ENCODE assay signal across 8 cellular contexts in the genomic region with DNA sequence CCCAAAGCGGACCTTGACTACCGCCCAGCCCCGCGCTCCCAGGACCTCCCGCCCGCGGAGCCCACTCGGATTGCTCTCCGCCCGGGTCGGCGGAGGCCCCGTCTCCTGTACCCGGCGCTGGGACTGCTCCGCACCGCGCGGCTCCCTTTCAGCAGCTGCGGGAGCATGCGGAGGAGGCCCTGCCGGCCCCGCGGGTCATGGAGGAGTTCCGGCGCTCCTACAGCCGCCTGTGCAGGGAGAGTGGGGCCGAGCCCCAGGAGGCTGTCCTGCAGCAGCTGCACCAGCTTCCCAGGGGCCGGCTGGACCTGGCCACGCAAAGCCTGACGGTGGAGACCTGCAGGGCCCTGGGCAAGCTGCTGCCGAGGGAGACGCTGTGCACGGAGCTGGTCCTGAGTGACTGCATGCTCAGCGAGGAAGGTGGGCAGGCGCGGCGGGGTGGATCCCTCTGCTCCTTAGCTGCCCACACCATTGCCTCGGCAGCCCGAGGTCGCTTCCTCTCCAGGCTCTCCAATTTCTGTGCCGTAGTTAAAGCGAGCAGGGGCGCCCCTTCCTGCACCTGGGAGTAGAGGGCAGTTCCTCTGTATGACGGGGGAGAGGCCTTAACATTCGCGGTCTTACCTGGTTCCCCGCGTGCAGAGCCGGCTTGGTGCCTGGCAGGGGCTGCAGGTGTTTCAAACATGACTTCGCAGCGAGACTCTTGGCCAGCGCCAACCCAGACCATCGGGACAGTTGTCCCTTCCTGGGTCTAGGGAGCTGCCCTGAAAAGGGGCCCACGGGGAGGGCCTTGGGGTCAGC. TPM values are rescaled to one million over a fixed set of nuclear protein-coding genes. Genes with fewer than 3 reads are reported as not detected.
DNase-seq lines count a peak whose midpoint lies in the region; ATAC-seq and TF ChIP-seq lines count a peak whose summit lies in the region.

No MANE protein-coding gene starts in this region.

- peak overlapping the region; percentile 94 for H3K4me2 ChIP-seq in osteoblast (ENCODE audit: insufficient read depth, low read length)

- H2AFZ ChIP-seq in osteoblast (ENCODE audit: low read length), result peak overlapping the region; percentile 82

- H3K27me3 Mint-ChIP-seq in T-cell, result no peaks in the 10 kb centered on the region

- H3K79me2 ChIP-seq in osteoblast (ENCODE audit: insufficient read depth, low read length), result peaks cover 8% of the 10 kb centered on the region

- peaks cover 28% of the 10 kb centered on the region for H4K20me1 ChIP-seq in osteoblast (ENCODE audit: insufficient read depth, low read length)

- CTCF ChIA-PET in T-cell (lab: Charles Lee), result interaction anchor here in 1 of 2 donors (0.7 to 4.3 kb wide), 4 partner anchors 14 to 126 kb away, joined by 4 to 26 read pairs (median 13); partner anchors contain the start of gene DCXR

- intact Hi-C loops in esophagus muscularis mucosa (cut with DNase I), result no loop called here

- H3K36me3 ChIP-seq in esophagus muscularis mucosa (peaks cover 0 to 35% (median 17%) of the 10 kb centered on the region in 4 donors), osteoblast (ENCODE audit: insufficient read depth, low read length) (no peaks in the 10 kb centered on the region)

- no peak overlapping the region for H3K27ac Mint-ChIP-seq in T-cell

- ATAC-seq in HG03175 (IDR thresholded peaks at IDR 0.05; ENCODE audit: unreplicated experiment) (peak; percentile 2), T-cell (replicated peaks in 1 of 4) (peak in 2 of 4 experiments; percentile 0 to 2), HG03342 (IDR thresholded peaks at IDR 0.05; ENCODE audit: unreplicated experiment) (no peak)

- no peak for TF ChIP-seq CTCF in 22Rv1 (IDR thresholded peaks at IDR 0.05)
- TF ChIP-seq CTCF in esophagus muscularis mucosa (IDR thresholded peaks at IDR 0.05), result no peak
- TF ChIP-seq CTCF in osteoblast (IDR thresholded peaks at IDR 0.05; ENCODE audit: extremely low read depth, low read depth, low read length), result no peak

- POLR2A ChIA-PET in T-cell (lab: Charles Lee), result no interaction called here

- H3K4me1 ChIP-seq in esophagus muscularis mucosa, result peaks cover 26 to 50% (median 38%) of the 10 kb centered on the region in 4 donors
- H3K4me1 ChIP-seq in osteoblast (ENCODE audit: insufficient read depth, low read length), result peaks cover 21% of the 10 kb centered on the region

- peak; percentile 2 for DNase-seq in GF-D8 (lab: John Stamatoyannopoulos, UW)
- peak in 4 of 34 experiments; percentile 12 to 21 (median 13) for DNase-seq in T-cell
- DNase-seq in esophagus muscularis mucosa (ENCODE audit: extremely low spot score), result no peak
- peak; percentile 96 for DNase-seq in osteoblast (ENCODE audit: insufficient read length, low spot score, missing footprints)
- no peak for DNase-seq in stimulated activated naive CD4-positive, alpha-beta T cell treated with Interleukin-2 at 50 U/mL for 16 hours (lab: John Stamatoyannopoulos, UW)

- H3K9me3 ChIP-seq in esophagus muscularis mucosa, result no peaks in the 10 kb centered on the region
- no peaks in the 10 kb centered on the region for H3K9me3 ChIP-seq in osteoblast (ENCODE audit: low read depth, low read length)

- no peak for TF ChIP-seq EP300 in esophagus muscularis mucosa (IDR thresholded peaks at IDR 0.05)

- H3K27ac ChIP-seq in 22Rv1 (peak overlapping the region; percentile 93), esophagus muscularis mucosa (replicated peaks in 1 of 4) (peak overlapping the region in 3 of 4 donors; percentile 56 to 63 (median 59)), osteoblast (ENCODE audit: low read depth, low read length) (no peak overlapping the region)

- no peak for TF ChIP-seq POLR2A in esophagus muscularis mucosa (IDR thresholded peaks at IDR 0.05; ENCODE audit: low read depth)

- H3K9me3 Mint-ChIP-seq in T-cell, result no peaks in the 10 kb centered on the region

- peak overlapping the region; percentile 78 to 96 (median 86) for H3K4me3 ChIP-seq in esophagus muscularis mucosa
- H3K4me3 ChIP-seq in osteoblast (ENCODE audit: insufficient read depth, low read length), result peak overlapping the region; percentile 81

- H3K4me1 Mint-ChIP-seq in T-cell, result peaks cover 14 to 31% (median 19%) of the 10 kb centered on the region in 3 donors

- no peaks in the 10 kb centered on the region for H3K36me3 Mint-ChIP-seq in T-cell

- WGBS in esophagus muscularis mucosa, result 11% methylated on average over 16 of the region's 55 CpGs

- H3K27me3 ChIP-seq in esophagus muscularis mucosa, result no peaks in the 10 kb centered on the region
- no peaks in the 10 kb centered on the region for H3K27me3 ChIP-seq in osteoblast (ENCODE audit: insufficient read depth, low read length)

- peak overlapping the region; percentile 70 to 80 (median 72) for H3K4me3 Mint-ChIP-seq in T-cell

RNA-seq across cellular contexts. Expression of gene LRRC45, which starts 0.5 kb away (rescaled TPM):
- 10 to 100 TPM; 13.3 to 28.5 (median 22.3) TPM for total RNA-seq in T-cell
- total RNA-seq in esophagus muscularis mucosa, result 10 to 100 TPM in 2 of 4 donors, 1 to 10 TPM in 2; 6.6 to 15.8 (median 11.5) TPM
- 12.1 and 13.4 TPM in 2 replicates for total RNA-seq in osteoblast

RNA-seq across cellular contexts. Expression of gene CENPX, which starts 1.0 kb away (rescaled TPM):
- total RNA-seq in T-cell (10 to 100 TPM; 26.7 to 47.8 (median 43.7) TPM), esophagus muscularis mucosa (100 to 1,000 TPM in 2 of 4 donors, 10 to 100 TPM in 2; 62.5 to 109 (median 95.5) TPM), osteoblast (13.8 and 18.8 TPM in 2 replicates)

RNA-seq across cellular contexts. Expression of gene RAC3, which starts 7.8 kb away (rescaled TPM):
- total RNA-seq in T-cell (1 to 10 TPM; 1.1 to 5.4 (median 3.6) TPM), esophagus muscularis mucosa (1 to 10 TPM; 1.8 to 2.5 (median 2.2) TPM), osteoblast (0.59 and 1.8 TPM in 2 replicates)

RNA-seq across cellular contexts. Expression of gene DCXR, which starts 13.9 kb away (rescaled TPM):
- total RNA-seq in T-cell (100 to 1,000 TPM in 1 of 5 donors, 10 to 100 TPM in 4; 70.4 to 111 (median 96.1) TPM), esophagus muscularis mucosa (100 to 1,000 TPM in 2 of 4 donors, 10 to 100 TPM in 2; 78.6 to 135 (median 102) TPM), osteoblast (23.9 and 31.8 TPM in 2 replicates)

RNA-seq across cellular contexts. Expression of gene RFNG, which starts 28.0 kb away (rescaled TPM):
- total RNA-seq in T-cell, result 10 to 100 TPM; 31.5 to 38.6 (median 35.2) TPM
- total RNA-seq in esophagus muscularis mucosa, result 10 to 100 TPM; 32.4 to 54.8 (median 42.5) TPM
- total RNA-seq in osteoblast, result 46.3 and 52.7 TPM in 2 replicates

Comparison
In these comparisons a context has a peak if more than half of its experiments do, and no peak if none do; other contexts are left out.
1. DNase-seq: peak in GF-D8 (single experiment) and osteoblast (single experiment); none in esophagus muscularis mucosa (single experiment) and stimulated activated naive CD4-positive, alpha-beta T cell treated with Interleukin-2 at 50 U/mL for 16 hours (single experiment).